ENCODE assay signal across 15 cellular contexts in the genomic region with DNA sequence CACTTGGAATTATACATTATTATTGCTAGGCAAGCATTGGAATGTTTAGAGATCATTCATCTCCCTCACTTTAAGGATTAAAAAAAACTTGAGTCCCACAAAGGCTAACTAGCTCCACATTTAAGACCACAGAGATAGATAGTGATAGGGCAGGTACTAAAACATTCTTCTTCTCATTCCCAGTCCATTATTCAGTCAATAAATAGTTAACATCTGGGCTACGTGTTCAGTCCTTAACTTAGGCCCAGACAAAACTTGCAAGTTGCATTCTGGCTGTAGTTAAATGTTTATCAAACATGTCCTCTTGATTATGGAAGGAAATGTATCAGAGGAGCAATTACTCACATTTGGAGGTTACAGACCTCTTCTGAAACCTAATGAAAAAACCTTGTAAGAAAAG. TPM values are rescaled to one million over a fixed set of nuclear protein-coding genes. Genes with fewer than 3 reads are reported as not detected.
DNase-seq lines count a peak whose midpoint lies in the region; ATAC-seq and TF ChIP-seq lines count a peak whose summit lies in the region.
"Had no signal": no experiment of that assay in that cellular context is flagged by ENCODE, and none has a peak within 500 bp of the region (broad histone marks: within the 10 kb centered on the region; RNA-seq: fewer than 3 reads in every experiment).

No MANE protein-coding gene starts in this region.

- H3K79me1 ChIP-seq in neuronal stem cell (ENCODE audit: low read depth, low read length), result no peaks in the 10 kb centered on the region

- H3K18ac ChIP-seq in neuronal stem cell (ENCODE audit: low read length), result no peak overlapping the region

- no peak overlapping the region for H2BK12ac ChIP-seq in neuronal stem cell (ENCODE audit: low read length)

- no peak overlapping the region for H3K14ac ChIP-seq in neuronal stem cell (ENCODE audit: low read length)

- H3K9me3 ChIP-seq in right atrium auricular region, result no peaks in the 10 kb centered on the region
- no peaks in the 10 kb centered on the region for H3K9me3 ChIP-seq in esophagus squamous epithelium
- peaks cover 0 to 3% of the 10 kb centered on the region in 2 donors for H3K9me3 ChIP-seq in neuronal stem cell (replicated peaks in 1 of 2; ENCODE audit: control insufficient read depth in 2 of 2, insufficient read depth in 1 of 2, low read depth in 1 of 2, low read length in 2 of 2)

- no peak overlapping the region for H3K4ac ChIP-seq in neuronal stem cell (ENCODE audit: low read length)

- no peak overlapping the region for H2BK15ac ChIP-seq in neuronal stem cell (ENCODE audit: low read length)

- H3K36me3 ChIP-seq in right atrium auricular region, result peaks cover 12% of the 10 kb centered on the region
- no peaks in the 10 kb centered on the region for H3K36me3 ChIP-seq in esophagus squamous epithelium
- H3K36me3 ChIP-seq in neuronal stem cell (replicated peaks in 1 of 2; ENCODE audit: control insufficient read depth in 2 of 2, insufficient read depth in 2 of 2, low read length in 2 of 2), result peaks cover 0 to 46% of the 10 kb centered on the region in 2 donors

- no peak overlapping the region for H2BK120ac ChIP-seq in neuronal stem cell (ENCODE audit: low read depth, low read length)

- H3K4me3 ChIP-seq in right atrium auricular region (peak overlapping the region; percentile 47 to 66), esophagus squamous epithelium (peak overlapping the region in 3 of 4 donors; percentile 52 to 77 (median 52)), neuronal stem cell (ENCODE audit: low read length in 2 of 2) (peak overlapping the region in 1 of 2 donors; percentile 79)
- H3K4me3 ChIP-seq: PC-9 had no signal

- TF ChIP-seq CTCF in right atrium auricular region (IDR thresholded peaks at IDR 0.05) (no peak), esophagus squamous epithelium (IDR thresholded peaks at IDR 0.05) (no peak), GM13977 (IDR thresholded peaks at IDR 0.05; ENCODE audit: extremely low read depth, insufficient read depth, missing control alignments) (no peak)

- DNase-seq in right atrium auricular region (ENCODE audit: low spot score) (no peak), Right ventricle myocardium superior (no peak), esophagus squamous epithelium (lab: John Stamatoyannopoulos, UW) (no peak), neuronal stem cell (ENCODE audit: low spot score) (no peak), NCI-H1105 treated with DMSO at 0.1 percent for 48 hours (lab: John Stamatoyannopoulos, UW) (no peak), dedifferentiated amniotic fluid mesenchymal stem cell (ENCODE audit: extremely low spot score) (no peak), GM13977 (ENCODE audit: low spot score) (no peak), NCI-H524 (lab: John Stamatoyannopoulos, UW) (no peak)
- DNase-seq: activated T-cell treated with anti-CD3 and anti-CD28 coated beads, Interleukin-2, amount 50 U/mL, for 24 hours; glutamatergic neuron; GOT3; naive thymus-derived CD4-positive, alpha-beta T cell; PC-9; stimulated activated CD4-positive, alpha-beta T cell treated with anti-CD3 and anti-CD28 coated beads, Interleukin-4, amount 100 ng/mL, for 4 hours had no signal

- no peak overlapping the region for H3K23ac ChIP-seq in neuronal stem cell (ENCODE audit: low read depth, low read length, poor library complexity)

- H2AK5ac ChIP-seq in neuronal stem cell (ENCODE audit: low read depth, low read length), result no peak overlapping the region

- H3K27ac ChIP-seq in right atrium auricular region (peak overlapping the region; percentile 88 to 91), esophagus squamous epithelium (peak overlapping the region in 3 of 4 donors; percentile 57 to 81 (median 80)), neuronal stem cell (replicated peaks; ENCODE audit: low read length) (no peak overlapping the region)
- H3K27ac ChIP-seq: PC-9 had no signal

- intact Hi-C loops in Right ventricle myocardium superior (cut with DNase I) (no loop called here), esophagus squamous epithelium (cut with DNase I) (no loop called here)

- peak overlapping the region; percentile 41 for H2AFZ ChIP-seq in neuronal stem cell (ENCODE audit: low read length)
- H2AFZ ChIP-seq: PC-9 had no signal

- H3K4me1 ChIP-seq in right atrium auricular region (peaks cover 0 to 39% of the 10 kb centered on the region in 2 donors), esophagus squamous epithelium (peaks cover 0 to 16% (median 5%) of the 10 kb centered on the region in 3 donors), neuronal stem cell (ENCODE audit: control insufficient read depth in 2 of 2, insufficient read depth in 1 of 2, low read depth in 1 of 2, low read length in 2 of 2) (peaks cover 0 to 10% of the 10 kb centered on the region in 2 donors)

- in situ Hi-C loops in GM13977 (cut with MboI; ENCODE audit: low pct_unique_long_range_greater_than_20kb, low sequenced_read_pairs, unreplicated experiment), result no loop called here

- no peaks in the 10 kb centered on the region for H3K27me3 ChIP-seq in right atrium auricular region
- no peaks in the 10 kb centered on the region for H3K27me3 ChIP-seq in esophagus squamous epithelium
- no peaks in the 10 kb centered on the region for H3K27me3 ChIP-seq in neuronal stem cell (ENCODE audit: control insufficient read depth in 3 of 3, insufficient read depth in 3 of 3, low read depth in 1 of 3, low read length in 3 of 3)

- no peak for TF ChIP-seq POLR2A in esophagus squamous epithelium (IDR thresholded peaks at IDR 0.05)

- 22 to 56% methylated on average over 1 of the region's 1 CpG for WGBS in esophagus squamous epithelium, 2 donors
- no CpG with 5 or more reads among the region's 1 CpG for WGBS in neuronal stem cell (ENCODE audit: extremely low coverage in 2 of 2, insufficient read length in 2 of 2, insufficient replicate concordance in 1 of 2), 2 donors

- no peak overlapping the region for H4K8ac ChIP-seq in neuronal stem cell (ENCODE audit: low read depth, low read length)

- no peak overlapping the region for H2BK5ac ChIP-seq in neuronal stem cell (ENCODE audit: low read length)

- no peak overlapping the region for H4K91ac ChIP-seq in neuronal stem cell (ENCODE audit: low read depth, low read length, poor library complexity)

- no peak overlapping the region for H3K4me2 ChIP-seq in neuronal stem cell (ENCODE audit: insufficient read depth, low read length, poor library complexity, severe bottlenecking)
- H3K4me2 ChIP-seq: PC-9 had no signal

- ATAC-seq in Right ventricle myocardium superior (ENCODE audit: poor library complexity), result no peak
- ATAC-seq: naive thymus-derived CD4-positive, alpha-beta T cell had no signal

- H3K9ac ChIP-seq in neuronal stem cell (ENCODE audit: low read depth, low read length, poor library complexity), result no peak overlapping the region

RNA-seq across cellular contexts. Expression of gene GNG11, which starts 2.4 kb away (rescaled TPM):
- 10 to 100 TPM; 18.2 to 21.8 TPM for total RNA-seq in right atrium auricular region
- total RNA-seq in Right ventricle myocardium superior, result 18.4 TPM
- 10 to 100 TPM in 1 of 4 donors, 1 to 10 TPM in 2, under 1 TPM in 1; 0.61 to 13.9 (median 4.1) TPM for total RNA-seq in esophagus squamous epithelium
- polyA plus RNA-seq in neuronal stem cell (2013, experiment 1 of 2), result 2.2 TPM
- 2.5 TPM for polyA plus RNA-seq in neuronal stem cell (2013, experiment 2 of 2)
- polyA plus RNA-seq: naive thymus-derived CD4-positive, alpha-beta T cell had no signal

RNA-seq across cellular contexts. Expression of gene GNGT1, which starts 17.6 kb away (rescaled TPM):
- total RNA-seq in right atrium auricular region (not detected), Right ventricle myocardium superior (not detected), esophagus squamous epithelium (not detected)
- 0.33 TPM for polyA plus RNA-seq in neuronal stem cell (2013, experiment 1 of 2)
- 0.42 TPM for polyA plus RNA-seq in neuronal stem cell (2013, experiment 2 of 2)
- total RNA-seq: bronchial epithelial cell; naive thymus-derived CD4-positive, alpha-beta T cell; PC-9 had no signal
- polyA plus RNA-seq: naive thymus-derived CD4-positive, alpha-beta T cell had no signal

RNA-seq across cellular contexts. Expression of gene TFPI2, which starts 33.4 kb away (rescaled TPM):
- 1 to 10 TPM; 1.1 to 5.9 TPM for total RNA-seq in right atrium auricular region
- total RNA-seq in Right ventricle myocardium superior, result 1.3 TPM
- total RNA-seq in esophagus squamous epithelium, result 1 to 10 TPM in 1 of 4 donors, under 1 TPM in 2, not detected in 1; 0.67 to 1.9 (median 0.95) TPM
- polyA plus RNA-seq in neuronal stem cell (2013, experiment 1 of 2), result 4.7 TPM
- 5.2 TPM for polyA plus RNA-seq in neuronal stem cell (2013, experiment 2 of 2)
- polyA plus RNA-seq: naive thymus-derived CD4-positive, alpha-beta T cell had no signal
